In genomic region chr10:18436902-18437301, GRCh38 we compare ENCODE assay signal across 21 cellular contexts.
"Had no signal": no experiment of that assay in that cellular context is flagged by ENCODE, and none has a peak within 500 bp of the region (broad histone marks: within the 10 kb centered on the region; RNA-seq: fewer than 3 reads in every experiment).

No MANE protein-coding gene starts in this region.

- H3K27me3 Mint-ChIP-seq: activated B cell treated with CpG ODN at 0.5 μM for 24 hours; activated CD4-positive, alpha-beta T cell treated with anti-CD3 and anti-CD28 coated beads for 36 hours; activated naive CD8-positive, alpha-beta T cell treated with anti-CD3 and anti-CD28 coated beads for 36 hours; central memory CD8-positive, alpha-beta T cell had no signal

- H3K27me3 ChIP-seq: breast epithelium, hepatocyte, spleen, upper lobe of left lung had no signal

- DNase-seq: activated B cell treated with CpG ODN at 0.5 μM for 24 hours; activated CD4-positive, alpha-beta T cell treated with anti-CD3 and anti-CD28 coated beads for 36 hours; activated CD4-positive, alpha-beta T cell treated with anti-CD3 and anti-CD28 coated beads, Interleukin-2, amount 50 U/mL, for 4 hours; activated CD8-positive, alpha-beta memory T cell treated with anti-CD3 and anti-CD28 coated beads, Interleukin-2, amount 50 U/mL, for 48 hours; activated naive CD4-positive, alpha-beta T cell; activated naive CD8-positive, alpha-beta T cell treated with anti-CD3 and anti-CD28 coated beads for 36 hours; activated T-cell treated with anti-CD3 and anti-CD28 coated beads, Interleukin-2, amount 50 U/mL, for 4 hours; effector memory CD4-positive, alpha-beta T cell; midbrain; natural killer cell; retina; spleen; stimulated activated CD4-positive, alpha-beta T cell treated with anti-CD3 and anti-CD28 coated beads, Interleukin-4, amount 100 ng/mL, for 1 hour; stimulated activated naive CD4-positive, alpha-beta T cell; T1000; upper lobe of left lung had no signal

- H3K4me1 ChIP-seq: breast epithelium, spleen, upper lobe of left lung had no signal

- H3K9me3 ChIP-seq: breast epithelium, spleen, thoracic aorta, upper lobe of left lung had no signal

- H3K4me3 Mint-ChIP-seq: activated B cell treated with CpG ODN at 0.5 μM for 24 hours; activated CD4-positive, alpha-beta T cell treated with anti-CD3 and anti-CD28 coated beads for 36 hours; activated naive CD8-positive, alpha-beta T cell treated with anti-CD3 and anti-CD28 coated beads for 36 hours; activated T-cell treated with anti-CD3 and anti-CD28 coated beads, Interleukin-2, amount 50 U/mL, for 4 hours; central memory CD8-positive, alpha-beta T cell; natural killer cell had no signal

- H3K36me3 ChIP-seq: breast epithelium, spleen, thoracic aorta, upper lobe of left lung had no signal

- H3K27ac Mint-ChIP-seq: activated B cell treated with CpG ODN at 0.5 μM for 24 hours; activated CD4-positive, alpha-beta T cell treated with anti-CD3 and anti-CD28 coated beads for 36 hours; activated naive CD8-positive, alpha-beta T cell treated with anti-CD3 and anti-CD28 coated beads for 36 hours; activated T-helper 2 cell treated with anti-CD3 and anti-CD28 coated beads, Interferon-gamma antibody, Interleukin-2, Interleukin-4, amounts not matched to agents 10 μg/mL and 5 μg/mL and 100 μg/mL, durations not matched to agents 14 hours and 24 hours and 36 hours; natural killer cell had no signal

- H3K9me3 Mint-ChIP-seq: activated B cell treated with CpG ODN at 0.5 μM for 24 hours; activated naive CD8-positive, alpha-beta T cell treated with anti-CD3 and anti-CD28 coated beads for 36 hours; activated T-cell treated with anti-CD3 and anti-CD28 coated beads, Interleukin-2, amount 50 U/mL, for 4 hours; activated T-helper 2 cell treated with anti-CD3 and anti-CD28 coated beads, Interferon-gamma antibody, Interleukin-2, Interleukin-4, amounts not matched to agents 10 μg/mL and 5 μg/mL and 100 μg/mL, durations not matched to agents 14 hours and 24 hours and 36 hours; central memory CD8-positive, alpha-beta T cell had no signal

- ATAC-seq: activated CD4-positive, alpha-beta T cell treated with anti-CD3 and anti-CD28 coated beads for 36 hours; activated T-cell treated with anti-CD3 and anti-CD28 coated beads, Interleukin-2, amount 50 U/mL, for 4 hours; natural killer cell had no signal

- H3K4me3 ChIP-seq: breast epithelium, hepatocyte, spleen, thoracic aorta, upper lobe of left lung had no signal

- H3K36me3 Mint-ChIP-seq: activated naive CD8-positive, alpha-beta T cell treated with anti-CD3 and anti-CD28 coated beads for 36 hours; natural killer cell had no signal

- H3K4me1 Mint-ChIP-seq: activated B cell treated with CpG ODN at 0.5 μM for 24 hours; activated CD4-positive, alpha-beta T cell treated with anti-CD3 and anti-CD28 coated beads for 36 hours; activated naive CD8-positive, alpha-beta T cell treated with anti-CD3 and anti-CD28 coated beads for 36 hours; central memory CD8-positive, alpha-beta T cell; natural killer cell had no signal
